ENCODE assay signal across 13 cellular contexts in the genomic region with DNA sequence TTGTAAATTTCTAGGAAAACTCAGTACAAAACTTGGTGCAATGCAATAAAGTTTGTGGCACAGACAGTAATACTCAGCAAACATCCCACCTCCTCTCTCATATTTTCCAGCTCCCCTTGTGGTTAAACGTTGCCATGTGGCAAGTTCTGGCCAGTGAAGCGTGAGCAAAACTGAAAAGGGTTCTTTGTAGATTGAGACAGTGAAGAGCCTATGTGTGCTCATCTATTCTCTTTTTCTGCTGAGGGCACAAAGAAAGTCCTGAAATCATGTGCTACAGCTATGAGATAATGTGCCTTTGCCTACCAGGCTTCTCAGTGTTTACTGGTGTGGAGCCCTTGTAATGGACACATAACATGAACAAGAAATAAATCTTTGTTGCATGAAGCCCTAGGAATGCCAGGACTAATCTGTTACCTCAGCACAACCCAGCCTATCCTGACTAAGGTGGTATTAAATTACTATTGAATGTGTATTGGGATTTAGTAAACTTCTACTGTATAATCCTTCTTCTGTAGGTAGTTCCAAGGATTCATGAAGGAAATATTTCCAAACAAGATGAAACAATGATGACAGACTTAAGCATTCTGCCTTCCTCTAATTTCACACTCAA. TPM values are rescaled to one million over a fixed set of nuclear protein-coding genes. Genes with fewer than 3 reads are reported as not detected.
DNase-seq lines count a peak whose midpoint lies in the region; ATAC-seq and TF ChIP-seq lines count a peak whose summit lies in the region.
"Had no signal": no experiment of that assay in that cellular context is flagged by ENCODE, and none has a peak within 500 bp of the region (broad histone marks: within the 10 kb centered on the region; RNA-seq: fewer than 3 reads in every experiment).

No MANE protein-coding gene starts in this region.

- no peak overlapping the region for H3K4me3 ChIP-seq in BE2C (ENCODE audit: low read depth, low read length)
- H3K4me3 ChIP-seq: ascending aorta had no signal

- peak; percentile 71 for ATAC-seq in GM18868 (IDR thresholded peaks at IDR 0.05; ENCODE audit: unreplicated experiment)
- ATAC-seq in HG03439 (IDR thresholded peaks at IDR 0.05; ENCODE audit: unreplicated experiment), result no peak
- ATAC-seq: natural killer cell had no signal

- no peaks in the 10 kb centered on the region for H3K9me3 ChIP-seq in BE2C
- H3K9me3 ChIP-seq: ascending aorta had no signal

- no peaks in the 10 kb centered on the region for H3K36me3 ChIP-seq in BE2C
- H3K36me3 ChIP-seq: ascending aorta, WERI-Rb-1 had no signal

- DNase-seq in BE2C, result no peak
- DNase-seq in NCI-H69 (lab: John Stamatoyannopoulos, UW), result peak; percentile 33
- peak in 35 of 42 donors; percentile 13 to 89 (median 68) for DNase-seq in head of caudate nucleus
- DNase-seq in G401 (ENCODE audit: low spot score), result no peak
- DNase-seq in MV-4-11 (lab: John Stamatoyannopoulos, UW), result no peak
- no peak for DNase-seq in NCI-H446 (lab: John Stamatoyannopoulos, UW)
- DNase-seq: natural killer cell, NCI-H510A treated with DMSO at 0.1 percent for 48 hours, WERI-Rb-1 had no signal

- in situ Hi-C loops in G401 (cut with HindIII; ENCODE audit: low sequenced_read_pairs), result no loop called here

- 0 out of 2 replicates have a peak, but pooled peaks have one; percentile 11 for TF ChIP-seq CTCF in BE2C (IDR thresholded peaks at IDR 0.05; ENCODE audit: low read depth, low read length)

- intact Hi-C loops in head of caudate nucleus (cut with DNase I), result no loop called here

- H3K27me3 ChIP-seq in BE2C, result no peaks in the 10 kb centered on the region
- H3K27me3 ChIP-seq: ascending aorta had no signal

- H3K4me1 ChIP-seq in BE2C, result no peaks in the 10 kb centered on the region
- H3K4me1 ChIP-seq: ascending aorta had no signal

RNA-seq across cellular contexts. Expression of gene TYMS, which starts 13.0 kb away (rescaled TPM):
- 14.8 TPM for polyA plus RNA-seq in BE2C (2012; ENCODE audit: insufficient read depth, insufficient read length, low read depth)
- total RNA-seq in G401 (2014; rRNA removed; shearing (Covaris generic)), result 136 and 166 TPM in 2 replicates

RNA-seq across cellular contexts. Expression of gene CLUL1, which starts 47.7 kb away (rescaled TPM):
- polyA plus RNA-seq in BE2C (2012; ENCODE audit: insufficient read depth, insufficient read length, low read depth), result not detected
- total RNA-seq in G401 (2014; rRNA removed; shearing (Covaris generic)), result 1.3 TPM in 1 of 2 replicates, not detected in the other
- total RNA-seq: ascending aorta, fibroblast of villous mesenchyme, natural killer cell had no signal

Comparison
In these comparisons a context has a peak if more than half of its experiments do, and no peak if none do; other contexts are left out.
1. DNase-seq: peak in NCI-H69 (single experiment) and head of caudate nucleus (35 of 42); none in BE2C (single experiment), G401 (single experiment), MV-4-11 (single experiment) and NCI-H446 (0 of 2).